ENCODE assay signal across 18 cellular contexts in the genomic region with DNA sequence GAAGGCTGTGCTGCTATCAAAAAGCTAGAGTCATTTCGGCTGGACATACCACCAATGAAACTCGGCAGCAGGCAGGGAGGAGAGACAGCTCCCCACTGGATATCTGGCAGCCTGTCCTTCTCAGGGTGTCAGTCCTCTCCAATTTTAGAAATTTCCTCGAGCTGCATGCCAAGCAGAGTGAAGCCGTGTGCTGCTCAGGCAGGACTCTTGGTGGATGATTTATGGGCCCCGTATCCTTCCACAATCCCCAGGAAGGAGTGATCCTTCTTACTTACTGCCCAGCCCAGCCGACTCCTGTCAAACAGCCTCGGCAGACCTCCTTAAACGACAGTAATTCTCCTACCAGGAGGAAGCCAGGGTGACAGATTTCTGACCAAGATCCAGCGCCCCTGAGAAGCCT.
"Had no signal": no experiment of that assay in that cellular context is flagged by ENCODE, and none has a peak within 500 bp of the region (broad histone marks: within the 10 kb centered on the region; RNA-seq: fewer than 3 reads in every experiment).

No MANE protein-coding gene starts in this region.

- H3K79me2 ChIP-seq: parathyroid adenoma had no signal

- H3K36me3 Mint-ChIP-seq: activated CD4-positive, alpha-beta memory T cell treated with anti-CD3 and anti-CD28 coated beads for 36 hours; activated naive CD8-positive, alpha-beta T cell treated with anti-CD3 and anti-CD28 coated beads for 36 hours; natural killer cell treated with Interleukin-12 subunit alpha and Interleukin-12 subunit beta and Interleukin-15 and Interleukin-18, amount 100 ng/mL, for 72 hours had no signal

- H3K4me1 ChIP-seq: left lung, parathyroid adenoma had no signal

- H3K9me3 Mint-ChIP-seq: activated CD4-positive, alpha-beta memory T cell treated with anti-CD3 and anti-CD28 coated beads for 36 hours; activated naive CD8-positive, alpha-beta T cell treated with anti-CD3 and anti-CD28 coated beads for 36 hours; stimulated activated naive CD8-positive, alpha-beta T cell treated with anti-CD3 and anti-CD28 coated beads, Interleukin-15, amount 100 ng/mL, for 72 hours had no signal

- H3K4me3 Mint-ChIP-seq: activated CD4-positive, alpha-beta memory T cell treated with anti-CD3 and anti-CD28 coated beads for 36 hours; activated naive CD8-positive, alpha-beta T cell treated with anti-CD3 and anti-CD28 coated beads for 36 hours; natural killer cell treated with Interleukin-12 subunit alpha and Interleukin-12 subunit beta and Interleukin-15 and Interleukin-18, amount 100 ng/mL, for 72 hours; stimulated activated naive CD8-positive, alpha-beta T cell treated with anti-CD3 and anti-CD28 coated beads, Interleukin-15, amount 100 ng/mL, for 72 hours; T-helper 17 cell had no signal

- H3K27ac Mint-ChIP-seq: activated CD4-positive, alpha-beta memory T cell treated with anti-CD3 and anti-CD28 coated beads for 36 hours; activated naive CD8-positive, alpha-beta T cell treated with anti-CD3 and anti-CD28 coated beads for 36 hours; natural killer cell treated with Interleukin-12 subunit alpha and Interleukin-12 subunit beta and Interleukin-15 and Interleukin-18, amount 100 ng/mL, for 72 hours; stimulated activated naive CD8-positive, alpha-beta T cell treated with anti-CD3 and anti-CD28 coated beads, Interleukin-15, amount 100 ng/mL, for 72 hours; T-helper 17 cell had no signal

- H3K4me3 ChIP-seq: left lung, spleen, tibial artery had no signal

- H3K27me3 ChIP-seq: tibial artery had no signal

- H3K9me3 ChIP-seq: left lung, spleen, tibial artery had no signal

- DNase-seq: activated CD4-positive, alpha-beta memory T cell treated with anti-CD3 and anti-CD28 coated beads for 36 hours; activated CD4-positive, alpha-beta T cell treated with anti-CD3 and anti-CD28 coated beads for 48 hours; activated naive CD4-positive, alpha-beta T cell treated with Interleukin-2 at 50 U/mL for 16 hours; activated naive CD8-positive, alpha-beta T cell treated with anti-CD3 and anti-CD28 coated beads for 36 hours; activated T-cell treated with anti-CD3 and anti-CD28 coated beads, Interleukin-2, amount 50 U/mL, for 48 hours; cortex of kidney; kidney; left lung; mammary epithelial cell; spleen; stimulated activated CD4-positive, alpha-beta T cell treated with anti-CD3 and anti-CD28 coated beads, Interleukin-4, amount 100 ng/mL, for 24 hours; stimulated activated naive CD8-positive, alpha-beta T cell treated with anti-CD3 and anti-CD28 coated beads, Interleukin-15, amount 100 ng/mL, for 72 hours; SW 1271; T-helper 17 cell; tibial artery had no signal

- H3K27ac ChIP-seq: epithelial cell of prostate, left lung, parathyroid adenoma, spleen had no signal

- ATAC-seq: left lung; natural killer cell treated with Interleukin-12 subunit alpha and Interleukin-12 subunit beta and Interleukin-15 and Interleukin-18, amount 100 ng/mL, for 72 hours; stimulated activated naive CD8-positive, alpha-beta T cell treated with anti-CD3 and anti-CD28 coated beads, Interleukin-15, amount 100 ng/mL, for 72 hours; T-helper 17 cell had no signal

- H3K36me3 ChIP-seq: left lung, spleen, tibial artery had no signal

- H3K9ac ChIP-seq: parathyroid adenoma had no signal
